Comparison of ENCODE assay signal across 29 cellular contexts in genomic region chr1:51290489-51290847, GRCh38. TPM values are rescaled to one million over a fixed set of nuclear protein-coding genes. Genes with fewer than 3 reads are reported as not detected.
"Had no signal": no experiment of that assay in that cellular context is flagged by ENCODE, and none has a peak within 500 bp of the region (broad histone marks: within the 10 kb centered on the region; RNA-seq: fewer than 3 reads in every experiment).

No MANE protein-coding gene starts in this region.

- H3K4me1 Mint-ChIP-seq: nephron progenitor cell; neural crest cell; stimulated activated memory B cell treated with anti-CD40 and anti-IgM and Interleukin-4, amounts not matched to agents 10 μg/mL and 1 μg/mL and 100 μg/mL, for 72 hours had no signal

- H3K4me3 ChIP-seq: pancreas, prostate gland, right atrium auricular region, skin epidermis, smooth muscle cell, spleen, thoracic aorta, thyroid gland, tibial nerve, upper lobe of left lung, vagina had no signal

- H3K27me3 Mint-ChIP-seq: naive thymus-derived CD8-positive, alpha-beta T cell; natural killer cell treated with Interleukin-12 subunit alpha and Interleukin-12 subunit beta and Interleukin-15 and Interleukin-18, amount 100 ng/mL, for 72 hours; stimulated activated memory B cell treated with anti-CD40 and anti-IgM and Interleukin-4, amounts not matched to agents 10 μg/mL and 1 μg/mL and 100 μg/mL, for 72 hours; stimulated activated naive CD8-positive, alpha-beta T cell treated with anti-CD3 and anti-CD28 coated beads, Interleukin-15, amount 100 ng/mL, for 72 hours had no signal

- H3K9me3 Mint-ChIP-seq: naive thymus-derived CD8-positive, alpha-beta T cell; natural killer cell treated with Interleukin-12 subunit alpha and Interleukin-12 subunit beta and Interleukin-15 and Interleukin-18, amount 100 ng/mL, for 72 hours; nephron progenitor cell; neural crest cell; stimulated activated memory B cell treated with anti-CD40 and anti-IgM and Interleukin-4, amounts not matched to agents 10 μg/mL and 1 μg/mL and 100 μg/mL, for 72 hours; stimulated activated naive CD8-positive, alpha-beta T cell treated with anti-CD3 and anti-CD28 coated beads, Interleukin-15, amount 100 ng/mL, for 72 hours had no signal

- ATAC-seq: naive thymus-derived CD8-positive, alpha-beta T cell; natural killer cell treated with Interleukin-12 subunit alpha and Interleukin-12 subunit beta and Interleukin-15 and Interleukin-18, amount 100 ng/mL, for 72 hours; pancreas; sciatic nerve; stimulated activated memory B cell treated with anti-CD40 and anti-IgM and Interleukin-4, amounts not matched to agents 10 μg/mL and 1 μg/mL and 100 μg/mL, for 72 hours; stimulated activated naive CD8-positive, alpha-beta T cell treated with anti-CD3 and anti-CD28 coated beads, Interleukin-15, amount 100 ng/mL, for 72 hours; stimulated activated naive CD8-positive, alpha-beta T cell treated with anti-CD3 and anti-CD28 coated beads, Interleukin-15, Interleukin-2, amounts not matched to agents 100 U/mL and 50 U/mL, for 24 hours had no signal

- DNase-seq: naive thymus-derived CD8-positive, alpha-beta T cell; nephron progenitor cell; nucleus accumbens; pancreas; retina; spleen; stimulated activated CD4-positive, alpha-beta T cell treated with anti-CD3 and anti-CD28 coated beads, Interleukin-12 subunit alpha, Interleukin-12 subunit beta, amount 100 ng/mL, for 4 hours; stimulated activated CD4-positive, alpha-beta T cell treated with anti-CD3 and anti-CD28 coated beads, Interleukin-1b, Interleukin-23, amount 100 ng/mL, for 48 hours; stimulated activated CD4-positive, alpha-beta T cell treated with anti-CD3 and anti-CD28 coated beads, Interleukin-4, amount 100 ng/mL, for 1 hour; stimulated activated CD4-positive, alpha-beta T cell treated with anti-CD3 and anti-CD28 coated beads, Interleukin-4, amount 100 ng/mL, for 4 hours; stimulated activated CD8-positive, alpha-beta memory T cell treated with anti-CD3 and anti-CD28 coated beads, Interleukin-4, amount 100 ng/mL, for 48 hours; stimulated activated naive CD4-positive, alpha-beta T cell; stimulated activated naive CD8-positive, alpha-beta T cell treated with anti-CD3 and anti-CD28 coated beads, Interleukin-15, amount 100 ng/mL, for 72 hours; stimulated activated naive CD8-positive, alpha-beta T cell treated with anti-CD3 and anti-CD28 coated beads, Interleukin-15, Interleukin-2, amounts not matched to agents 100 U/mL and 50 U/mL, for 24 hours; thyroid gland; upper lobe of left lung had no signal

- H3K36me3 ChIP-seq: neutrophil, pancreas, prostate gland, right atrium auricular region, spleen, thoracic aorta, thyroid gland, vagina had no signal

- H3K27me3 ChIP-seq: neutrophil, pancreas, right atrium auricular region, spleen, thyroid gland, tibial nerve, upper lobe of left lung, vagina had no signal

- FAIRE-seq: pancreas, urothelium cell line had no signal

- H3K27ac ChIP-seq: neutrophil, pancreas, prostate gland, right atrium auricular region, skin epidermis, spleen, thoracic aorta, thyroid gland, tibial nerve, upper lobe of left lung, vagina had no signal

- H3K27ac Mint-ChIP-seq: naive thymus-derived CD8-positive, alpha-beta T cell; natural killer cell treated with Interleukin-12 subunit alpha and Interleukin-12 subunit beta and Interleukin-15 and Interleukin-18, amount 100 ng/mL, for 72 hours; nephron progenitor cell; stimulated activated memory B cell treated with anti-CD40 and anti-IgM and Interleukin-4, amounts not matched to agents 10 μg/mL and 1 μg/mL and 100 μg/mL, for 72 hours had no signal

- H3K9me3 ChIP-seq: neutrophil, pancreas, prostate gland, right atrium auricular region, spleen, thoracic aorta, thyroid gland, tibial nerve, upper lobe of left lung, vagina had no signal

- H3K4me1 ChIP-seq: pancreas, prostate gland, right atrium auricular region, thyroid gland, tibial nerve, upper lobe of left lung, vagina had no signal

- H3K4me3 Mint-ChIP-seq: naive thymus-derived CD8-positive, alpha-beta T cell; natural killer cell treated with Interleukin-12 subunit alpha and Interleukin-12 subunit beta and Interleukin-15 and Interleukin-18, amount 100 ng/mL, for 72 hours; nephron progenitor cell; neural crest cell; stimulated activated memory B cell treated with anti-CD40 and anti-IgM and Interleukin-4, amounts not matched to agents 10 μg/mL and 1 μg/mL and 100 μg/mL, for 72 hours; stimulated activated naive CD8-positive, alpha-beta T cell treated with anti-CD3 and anti-CD28 coated beads, Interleukin-15, amount 100 ng/mL, for 72 hours had no signal

- H3K4me2 ChIP-seq: smooth muscle cell had no signal

- H3K36me3 Mint-ChIP-seq: naive thymus-derived CD8-positive, alpha-beta T cell; natural killer cell treated with Interleukin-12 subunit alpha and Interleukin-12 subunit beta and Interleukin-15 and Interleukin-18, amount 100 ng/mL, for 72 hours; stimulated activated memory B cell treated with anti-CD40 and anti-IgM and Interleukin-4, amounts not matched to agents 10 μg/mL and 1 μg/mL and 100 μg/mL, for 72 hours had no signal

RNA-seq across cellular contexts. Expression of gene TTC39A, which starts 39.9 kb away (rescaled TPM):
- total RNA-seq: naive thymus-derived CD8-positive, alpha-beta T cell had no signal
